Comparison of ENCODE assay signal across 12 cellular contexts in genomic region chr2:189658281-189658680, GRCh38. TPM values are rescaled to one million over a fixed set of nuclear protein-coding genes. Genes with fewer than 3 reads are reported as not detected.
DNase-seq lines count a peak whose midpoint lies in the region; TF ChIP-seq lines count a peak whose summit lies in the region.
"Had no signal": no experiment of that assay in that cellular context is flagged by ENCODE, and none has a peak within 500 bp of the region (broad histone marks: within the 10 kb centered on the region; RNA-seq: fewer than 3 reads in every experiment).

No MANE protein-coding gene starts in this region.

- no peaks in the 10 kb centered on the region for H3K9me3 Mint-ChIP-seq in activated naive CD4-positive, alpha-beta T cell treated with anti-CD3 and anti-CD28 coated beads, Interleukin-2, amount 50 U/mL, for 24 hours

- WGBS in mesendoderm (ENCODE audit: extremely low coverage, insufficient coverage, low lambda C conversion rate) = no CpG with 5 or more reads among the region's 2 CpGs
- WGBS in SK-N-SH (ENCODE audit: low lambda C conversion rate) = 49% methylated on average over 2 of the region's 2 CpGs

- TF ChIP-seq CTCF in GM12865 (IDR thresholded peaks at IDR 0.05; ENCODE audit: insufficient read depth, low read depth, low read length, missing control alignments) (no peak), SK-N-SH (IDR thresholded peaks at IDR 0.05) (no peak)

- peaks cover 64% of the 10 kb centered on the region for H3K4me1 Mint-ChIP-seq in activated naive CD4-positive, alpha-beta T cell treated with anti-CD3 and anti-CD28 coated beads, Interleukin-2, amount 50 U/mL, for 24 hours

- DNase-seq in GM12865 (ENCODE audit: low read depth) (peak; percentile 24), mesendoderm (peak; percentile 59), SK-N-SH (no peak), Ammon's horn (ENCODE audit: low spot score) (no peak), COLO829 (ENCODE audit: low spot score) (no peak), globus pallidus (ENCODE audit: low spot score) (no peak)
- DNase-seq: hippocampal formation, NCI-H1048, NCI-H526 treated with DMSO at 0.1 percent for 48 hours had no signal

- H3K27me3 ChIP-seq in BLaER1 (no peaks in the 10 kb centered on the region), mesendoderm (ENCODE audit: insufficient read depth, low read length, poor library complexity) (no peaks in the 10 kb centered on the region), SK-N-SH (ENCODE audit: insufficient read depth) (no peaks in the 10 kb centered on the region)

- CTCF ChIA-PET in SK-N-SH (lab: Yijun Ruan, JAX) = interaction anchor here (1.2 to 4.9 kb wide), 4 partner anchors 37 to 130 kb away, joined by 3 to 60 read pairs (median 16); partner anchors contain the start of gene OSGEPL1

- TF ChIP-seq EP300 in SK-N-SH (IDR thresholded peaks at IDR 0.05; ENCODE audit: borderline replicate concordance in 1 of 2, low read depth in 1 of 2, low read length in 1 of 2) = no peak

- no peaks in the 10 kb centered on the region for H3F3A ChIP-seq in SK-N-SH (replicated peaks; ENCODE audit: insufficient read depth)

- H3K4me3 ChIP-seq in BLaER1 (no peak overlapping the region), GM12865 (ENCODE audit: low read depth, low read length) (0 out of 2 replicates have a peak overlapping the region, but pooled peaks have one; percentile 5), mesendoderm (ENCODE audit: low read length) (no peak overlapping the region), SK-N-SH (ENCODE audit: low read depth in 2 of 2, low read length in 1 of 2) (no peak overlapping the region)
- H3K4me3 ChIP-seq: mucosa of descending colon had no signal

- no peak overlapping the region for H2BK5ac ChIP-seq in mesendoderm (ENCODE audit: low read length)

- no peak overlapping the region for H3K27ac ChIP-seq in BLaER1
- peak overlapping the region; percentile 46 for H3K27ac ChIP-seq in mesendoderm (ENCODE audit: low read depth, low read length)
- no peak overlapping the region for H3K27ac ChIP-seq in SK-N-SH (ENCODE audit: low read depth in 2 of 2, low read length in 1 of 2)

- H2BK120ac ChIP-seq in mesendoderm (ENCODE audit: low read depth, low read length) = no peak overlapping the region

- H3K36me3 ChIP-seq in BLaER1 (no peaks in the 10 kb centered on the region), mesendoderm (ENCODE audit: control insufficient read depth, insufficient read depth, low read length) (no peaks in the 10 kb centered on the region), SK-N-SH (replicated peaks in 1 of 2; ENCODE audit: control insufficient read depth in 1 of 2, insufficient read depth in 2 of 2, low read length in 1 of 2) (no peaks in the 10 kb centered on the region)

- H3K27me3 Mint-ChIP-seq in activated naive CD4-positive, alpha-beta T cell treated with anti-CD3 and anti-CD28 coated beads, Interleukin-2, amount 50 U/mL, for 24 hours = no peaks in the 10 kb centered on the region

- peaks cover 10% of the 10 kb centered on the region for H3K79me1 ChIP-seq in mesendoderm (ENCODE audit: low read length)

- no peak overlapping the region for H4K8ac ChIP-seq in mesendoderm (ENCODE audit: low read depth, low read length)

- no peak overlapping the region for H2AFZ ChIP-seq in SK-N-SH (ENCODE audit: low read depth)

- H3K4me1 ChIP-seq in BLaER1 (peaks cover 24% of the 10 kb centered on the region), mesendoderm (ENCODE audit: control insufficient read depth, low read depth, low read length) (peaks cover 9% of the 10 kb centered on the region), SK-N-SH (ENCODE audit: control insufficient read depth in 1 of 2, insufficient read depth in 2 of 2, low read depth in 1 of 2, low read length in 1 of 2) (peaks cover 0 to 6% of the 10 kb centered on the region in 2 experiments; a peak in 2 of 4 replicates)

- peak overlapping the region; percentile 96 for H3K27ac Mint-ChIP-seq in activated naive CD4-positive, alpha-beta T cell treated with anti-CD3 and anti-CD28 coated beads, Interleukin-2, amount 50 U/mL, for 24 hours

- H3K4ac ChIP-seq in mesendoderm (ENCODE audit: low read depth, low read length) = no peak overlapping the region

- H2AK5ac ChIP-seq in mesendoderm (ENCODE audit: low read length) = no peak overlapping the region

- peak overlapping the region; percentile 57 for H3K18ac ChIP-seq in mesendoderm (ENCODE audit: low read length)

- POLR2A ChIA-PET in SK-N-SH (lab: Yijun Ruan, JAX) = no interaction called here

- H3K79me2 ChIP-seq in mesendoderm (ENCODE audit: control insufficient read depth, insufficient read depth, low read length) (peaks cover 12% of the 10 kb centered on the region), SK-N-SH (ENCODE audit: insufficient read depth) (peaks cover 20% of the 10 kb centered on the region)

- H3K4me2 ChIP-seq in BLaER1 (peak overlapping the region; percentile 39; the same call in 1 of the 2 replicates), mesendoderm (ENCODE audit: low read length) (no peak overlapping the region), SK-N-SH (no peak overlapping the region)

- H4K20me1 ChIP-seq in BLaER1 (peaks cover 12% of the 10 kb centered on the region; the same call in 1 of the 2 replicates), SK-N-SH (ENCODE audit: insufficient read depth) (no peaks in the 10 kb centered on the region)

- H2BK15ac ChIP-seq in mesendoderm (replicated peaks; ENCODE audit: low read depth) = no peak overlapping the region

- H3K9me2 ChIP-seq in SK-N-SH = no peaks in the 10 kb centered on the region

- TF ChIP-seq RAD21 in SK-N-SH (IDR thresholded peaks at IDR 0.05; ENCODE audit: low read length) = no peak

- H3K36me3 Mint-ChIP-seq in activated naive CD4-positive, alpha-beta T cell treated with anti-CD3 and anti-CD28 coated beads, Interleukin-2, amount 50 U/mL, for 24 hours = no peaks in the 10 kb centered on the region

- peak overlapping the region; percentile 20 for H3K56ac ChIP-seq in mesendoderm (ENCODE audit: low read length)

- no peak overlapping the region for H4K5ac ChIP-seq in mesendoderm (ENCODE audit: low read length)

- H3K9me3 ChIP-seq in BLaER1 (peaks cover 5% of the 10 kb centered on the region), SK-N-SH (no peaks in the 10 kb centered on the region)
- H3K9me3 ChIP-seq: mucosa of descending colon had no signal

- H3K23ac ChIP-seq in mesendoderm (ENCODE audit: low read length) = peak overlapping the region; percentile 73

- peak overlapping the region; percentile 5 for H3K4me3 Mint-ChIP-seq in activated naive CD4-positive, alpha-beta T cell treated with anti-CD3 and anti-CD28 coated beads, Interleukin-2, amount 50 U/mL, for 24 hours

- H3K9ac ChIP-seq in BLaER1 (no peak overlapping the region), mesendoderm (ENCODE audit: low read length) (no peak overlapping the region), SK-N-SH (no peak overlapping the region)

TF ChIP-seq in SK-N-SH, 30 proteins besides CTCF, POLR2A, EP300 and RAD21 (continues in another document):
- TF ChIP-seq FOSL2 (IDR thresholded peaks at IDR 0.05; ENCODE audit: borderline replicate concordance, low read depth) = no peak
- TF ChIP-seq, protein P1, sequence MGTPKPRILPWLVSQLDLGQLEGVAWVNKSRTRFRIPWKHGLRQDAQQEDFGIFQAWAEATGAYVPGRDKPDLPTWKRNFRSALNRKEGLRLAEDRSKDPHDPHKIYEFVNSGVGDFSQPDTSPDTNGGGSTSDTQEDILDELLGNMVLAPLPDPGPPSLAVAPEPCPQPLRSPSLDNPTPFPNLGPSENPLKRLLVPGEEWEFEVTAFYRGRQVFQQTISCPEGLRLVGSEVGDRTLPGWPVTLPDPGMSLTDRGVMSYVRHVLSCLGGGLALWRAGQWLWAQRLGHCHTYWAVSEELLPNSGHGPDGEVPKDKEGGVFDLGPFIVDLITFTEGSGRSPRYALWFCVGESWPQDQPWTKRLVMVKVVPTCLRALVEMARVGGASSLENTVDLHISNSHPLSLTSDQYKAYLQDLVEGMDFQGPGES (IDR thresholded peaks at IDR 0.05; ENCODE audit: low read depth, low read length) = no peak
- TF ChIP-seq RCOR1 (IDR thresholded peaks at IDR 0.05; ENCODE audit: low read length) = no peak
- no peak for TF ChIP-seq SIN3A (IDR thresholded peaks at IDR 0.05; ENCODE audit: borderline replicate concordance, low read depth, low read length)
- TF ChIP-seq, protein P2, sequence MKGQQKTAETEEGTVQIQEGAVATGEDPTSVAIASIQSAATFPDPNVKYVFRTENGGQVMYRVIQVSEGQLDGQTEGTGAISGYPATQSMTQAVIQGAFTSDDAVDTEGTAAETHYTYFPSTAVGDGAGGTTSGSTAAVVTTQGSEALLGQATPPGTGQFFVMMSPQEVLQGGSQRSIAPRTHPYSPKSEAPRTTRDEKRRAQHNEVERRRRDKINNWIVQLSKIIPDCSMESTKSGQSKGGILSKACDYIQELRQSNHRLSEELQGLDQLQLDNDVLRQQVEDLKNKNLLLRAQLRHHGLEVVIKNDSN (IDR thresholded peaks at IDR 0.05; ENCODE audit: borderline replicate concordance, low read depth) = no peak
- TF ChIP-seq NFIC (IDR thresholded peaks at IDR 0.05; ENCODE audit: borderline replicate concordance) = no peak
- no peak for TF ChIP-seq MEF2A (IDR thresholded peaks at IDR 0.05; ENCODE audit: borderline replicate concordance, low read depth)
- no peak for TF ChIP-seq RFX5 (IDR thresholded peaks at IDR 0.05; ENCODE audit: low read length)
- no peak for TF ChIP-seq YY1 (IDR thresholded peaks at IDR 0.05; ENCODE audit: low read depth)
- TF ChIP-seq, protein P3, sequence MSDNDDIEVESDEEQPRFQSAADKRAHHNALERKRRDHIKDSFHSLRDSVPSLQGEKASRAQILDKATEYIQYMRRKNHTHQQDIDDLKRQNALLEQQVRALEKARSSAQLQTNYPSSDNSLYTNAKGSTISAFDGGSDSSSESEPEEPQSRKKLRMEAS (IDR thresholded peaks at IDR 0.05; ENCODE audit: low read depth) = no peak
- TF ChIP-seq PBX3 (IDR thresholded peaks at IDR 0.05) = no peak

RNA-seq across cellular contexts. Expression of gene ASNSD1, which starts 3.0 kb away (rescaled TPM):
- 115 TPM for polyA plus RNA-seq in mesendoderm (2013, experiment 1 of 2)
- polyA plus RNA-seq in mesendoderm (2013, experiment 2 of 2) = 114 TPM
- 15.5 and 19.5 TPM in 2 replicates for polyA plus RNA-seq in SK-N-SH (2012; rRNA removed)
- polyA plus RNA-seq in SK-N-SH (2012; cell fraction: cytosol; rRNA removed) = 28.6 and 35.9 TPM in 2 replicates
- polyA plus RNA-seq in SK-N-SH (2012; cell fraction: nucleus; rRNA removed) = 3.6 and 10.3 TPM in 2 replicates

RNA-seq across cellular contexts. Expression of gene ANKAR, which starts 16.2 kb away (rescaled TPM):
- 0.88 TPM for polyA plus RNA-seq in mesendoderm (2013, experiment 1 of 2)
- 1.1 TPM for polyA plus RNA-seq in mesendoderm (2013, experiment 2 of 2)
- 1.6 and 2.1 TPM in 2 replicates for polyA plus RNA-seq in SK-N-SH (2012; rRNA removed)
- 1.6 and 1.9 TPM in 2 replicates for polyA plus RNA-seq in SK-N-SH (2012; cell fraction: cytosol; rRNA removed)
- 3.1 and 5.1 TPM in 2 replicates for polyA plus RNA-seq in SK-N-SH (2012; cell fraction: nucleus; rRNA removed)

Comparison
In these comparisons a context has a peak if more than half of its experiments do, and no peak if none do; other contexts are left out.
1. DNase-seq: peak in GM12865 (single experiment) and mesendoderm (single experiment); none in SK-N-SH (single experiment), Ammon's horn (single experiment), COLO829 (single experiment) and globus pallidus (single experiment).